ENCODE assay signal across 9 cellular contexts in the genomic region with DNA sequence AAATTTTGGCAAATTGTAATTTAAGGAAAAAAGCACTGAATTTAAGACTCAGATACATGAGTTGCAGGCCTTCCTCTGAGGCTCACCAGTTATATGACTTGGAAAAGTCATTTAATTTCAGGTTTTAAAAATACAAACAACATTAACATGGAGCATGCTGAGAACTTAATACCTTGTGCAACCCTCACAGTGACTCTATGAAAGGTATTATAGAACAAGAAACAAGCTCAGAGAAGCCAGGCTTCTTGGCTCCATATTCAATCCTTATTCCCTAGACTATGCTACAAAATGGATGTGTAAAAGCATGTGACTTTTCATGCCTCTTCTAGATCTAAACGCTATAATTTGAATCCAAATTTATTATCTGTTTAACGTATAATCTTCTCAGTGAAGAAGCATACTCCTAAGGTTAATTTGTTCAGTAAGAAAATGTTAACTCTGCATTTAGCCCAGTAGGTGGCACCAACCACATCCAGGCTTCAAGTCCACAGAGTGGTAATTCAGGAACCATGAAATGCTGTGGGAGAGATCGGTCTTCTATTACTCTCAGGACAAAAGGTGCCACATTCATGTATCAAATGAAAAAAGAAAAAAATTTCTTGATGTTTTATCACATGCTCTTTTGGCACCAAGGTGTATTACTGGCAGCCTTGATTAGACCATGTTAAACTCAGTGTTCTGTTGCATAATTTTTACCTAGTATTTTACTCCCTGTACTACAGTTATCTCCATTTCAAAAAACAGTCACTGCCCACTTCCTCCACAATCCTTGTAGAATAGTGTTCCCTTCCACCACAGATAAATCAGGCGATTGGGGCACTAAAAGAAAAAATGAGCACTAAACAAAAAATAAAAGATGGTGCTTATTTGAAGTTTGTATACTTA. TPM values are rescaled to one million over a fixed set of nuclear protein-coding genes. Genes with fewer than 3 reads are reported as not detected.
DNase-seq lines count a peak whose midpoint lies in the region; ATAC-seq and TF ChIP-seq lines count a peak whose summit lies in the region.
"Had no signal": no experiment of that assay in that cellular context is flagged by ENCODE, and none has a peak within 500 bp of the region (broad histone marks: within the 10 kb centered on the region; RNA-seq: fewer than 3 reads in every experiment).

No MANE protein-coding gene starts in this region.

- TF ChIP-seq CTCF in AG10803 (conservative IDR thresholded peaks at IDR 0.05; ENCODE audit: low read length) (peak; percentile 89), WERI-Rb-1 (IDR thresholded peaks at IDR 0.05; ENCODE audit: low read depth, low read length) (peak; percentile 53), mucosa of descending colon (IDR thresholded peaks at IDR 0.05) (peak; percentile 60), upper lobe of right lung (IDR thresholded peaks at IDR 0.05) (peak; percentile 76)

- DNase-seq in AG10803 (ENCODE audit: low read depth) (peak; percentile 75), NCI-H2171 (lab: John Stamatoyannopoulos, UW) (peak; percentile 22), WERI-Rb-1 (peak; percentile 52), epidermal melanocyte (ENCODE audit: insufficient read length, low spot score) (peak; percentile 37), mucosa of descending colon (peak in 1 of 3 donors; percentile 71), upper lobe of right lung (no peak)

- no peaks in the 10 kb centered on the region for H3K9me3 ChIP-seq in WERI-Rb-1 (ENCODE audit: severe bottlenecking)
- H3K9me3 ChIP-seq in mucosa of descending colon, result no peaks in the 10 kb centered on the region
- H3K9me3 ChIP-seq in upper lobe of right lung, result no peaks in the 10 kb centered on the region

- H3K4me1 ChIP-seq in mucosa of descending colon (ENCODE audit: low read depth) (peaks cover 5% of the 10 kb centered on the region), upper lobe of right lung (no peaks in the 10 kb centered on the region)

- intact Hi-C loops in mucosa of descending colon (cut with DNase I, micrococcal nuclease) (no loop called here), upper lobe of right lung (cut with DNase I) (no loop called here)

- no peaks in the 10 kb centered on the region for H3K36me3 ChIP-seq in WERI-Rb-1
- H3K36me3 ChIP-seq in mucosa of descending colon (ENCODE audit: low read depth), result no peaks in the 10 kb centered on the region
- H3K36me3 ChIP-seq in upper lobe of right lung, result no peaks in the 10 kb centered on the region

- ATAC-seq in GM18498 (IDR thresholded peaks at IDR 0.05; ENCODE audit: unreplicated experiment), result peak; percentile 89
- ATAC-seq in HG02943 (IDR thresholded peaks at IDR 0.05; ENCODE audit: low read depth, unreplicated experiment), result peak; percentile 81
- peak; percentile 92 for ATAC-seq in mucosa of descending colon
- peak; percentile 96 for ATAC-seq in upper lobe of right lung

- H3K27me3 ChIP-seq in WERI-Rb-1 (ENCODE audit: insufficient read depth, low read depth, severe bottlenecking) (no peaks in the 10 kb centered on the region), upper lobe of right lung (no peaks in the 10 kb centered on the region)

- H3K4me3 ChIP-seq in AG10803 (ENCODE audit: low read length) (no peak overlapping the region), WERI-Rb-1 (ENCODE audit: low read depth, low read length) (no peak overlapping the region), mucosa of descending colon (no peak overlapping the region), upper lobe of right lung (peak overlapping the region; percentile 2)
- H3K4me3 ChIP-seq: skin epidermis had no signal

- H3K27ac ChIP-seq in WERI-Rb-1, result no peak overlapping the region; the same call in 1 of the 2 replicates
- no peak overlapping the region for H3K27ac ChIP-seq in upper lobe of right lung
- H3K27ac ChIP-seq: skin epidermis had no signal

RNA-seq across cellular contexts. Expression of a gene that starts 9.3 kb away (rescaled TPM):
- total RNA-seq in mucosa of descending colon, result 1 to 10 TPM in 1 of 3 donors, under 1 TPM in 1, not detected in 1; 0.98 to 2.1 TPM
- total RNA-seq in upper lobe of right lung, result not detected

RNA-seq across cellular contexts. Expression of a gene that starts 12.5 kb away (rescaled TPM):
- total RNA-seq in mucosa of descending colon (10 to 100 TPM; 32.8 to 57.0 (median 38.1) TPM), upper lobe of right lung (28.5 TPM)
